In genomic region chr5:106755066-106755465, GRCh38 we compare ENCODE assay signal across 18 cellular contexts.
"Had no signal": no experiment of that assay in that cellular context is flagged by ENCODE, and none has a peak within 500 bp of the region (broad histone marks: within the 10 kb centered on the region; RNA-seq: fewer than 3 reads in every experiment).

No MANE protein-coding gene starts in this region.

- H3K27ac ChIP-seq: body of pancreas, colonic mucosa, gastrocnemius medialis, lower lobe of right lung, upper lobe of right lung had no signal

- H3K4me3 Mint-ChIP-seq: activated CD4-positive, alpha-beta T cell treated with anti-CD3 and anti-CD28 coated beads, Interleukin-2, amount 10 ng/mL, durations not matched to agents 24 days and 14 days; activated CD8-positive, alpha-beta T cell treated with anti-CD3 and anti-CD28 coated beads for 36 hours; natural killer cell treated with Interleukin-12 subunit alpha and Interleukin-12 subunit beta and Interleukin-15 and Interleukin-18, amount 100 ng/mL, for 72 hours; T-helper 2 cell treated with Interferon-gamma antibody and Interleukin-4, amounts not matched to agents 5 μg/mL and 100 μg/mL, for 36 hours had no signal

- H3K36me3 Mint-ChIP-seq: natural killer cell treated with Interleukin-12 subunit alpha and Interleukin-12 subunit beta and Interleukin-15 and Interleukin-18, amount 100 ng/mL, for 72 hours had no signal

- H3K9me3 Mint-ChIP-seq: activated CD4-positive, alpha-beta T cell treated with anti-CD3 and anti-CD28 coated beads, Interleukin-2, amount 10 ng/mL, durations not matched to agents 24 days and 14 days; activated CD8-positive, alpha-beta T cell treated with anti-CD3 and anti-CD28 coated beads for 36 hours; activated T-helper 2 cell treated with anti-CD3 and anti-CD28 coated beads, Interferon-gamma antibody, Interleukin-2, Interleukin-4, amounts not matched to agents 10 μg/mL and 5 μg/mL and 100 μg/mL, durations not matched to agents 14 hours and 24 hours and 36 hours; natural killer cell treated with Interleukin-12 subunit alpha and Interleukin-12 subunit beta and Interleukin-15 and Interleukin-18, amount 100 ng/mL, for 72 hours; T-helper 2 cell treated with Interferon-gamma antibody and Interleukin-4, amounts not matched to agents 5 μg/mL and 100 μg/mL, for 36 hours had no signal

- ATAC-seq: activated CD8-positive, alpha-beta T cell treated with anti-CD3 and anti-CD28 coated beads for 36 hours; body of pancreas; gastrocnemius medialis; left cardiac atrium; lower lobe of right lung; natural killer cell treated with Interleukin-12 subunit alpha and Interleukin-12 subunit beta and Interleukin-15 and Interleukin-18, amount 100 ng/mL, for 72 hours; upper lobe of right lung had no signal

- H3K36me3 ChIP-seq: colonic mucosa, gastrocnemius medialis, lower lobe of right lung, upper lobe of right lung had no signal

- H3K27me3 Mint-ChIP-seq: activated CD4-positive, alpha-beta T cell treated with anti-CD3 and anti-CD28 coated beads, Interleukin-2, amount 10 ng/mL, durations not matched to agents 24 days and 14 days; activated CD8-positive, alpha-beta T cell treated with anti-CD3 and anti-CD28 coated beads for 36 hours had no signal

- H3K4me1 ChIP-seq: body of pancreas, colonic mucosa, gastrocnemius medialis, lower lobe of right lung, upper lobe of right lung had no signal

- H3K4me1 Mint-ChIP-seq: activated CD4-positive, alpha-beta T cell treated with anti-CD3 and anti-CD28 coated beads, Interleukin-2, amount 10 ng/mL, durations not matched to agents 24 days and 14 days had no signal

- H3K9me3 ChIP-seq: body of pancreas, colonic mucosa, gastrocnemius medialis, lower lobe of right lung, upper lobe of right lung had no signal

- H3K4me3 ChIP-seq: body of pancreas, colonic mucosa, gastrocnemius medialis, lower lobe of right lung, upper lobe of right lung had no signal

- H3K27me3 ChIP-seq: body of pancreas, colonic mucosa, gastrocnemius medialis, upper lobe of right lung had no signal

- H3K27ac Mint-ChIP-seq: activated CD4-positive, alpha-beta T cell treated with anti-CD3 and anti-CD28 coated beads, Interleukin-2, amount 10 ng/mL, durations not matched to agents 24 days and 14 days; activated CD8-positive, alpha-beta T cell treated with anti-CD3 and anti-CD28 coated beads for 36 hours; activated T-helper 2 cell treated with anti-CD3 and anti-CD28 coated beads, Interferon-gamma antibody, Interleukin-2, Interleukin-4, amounts not matched to agents 10 μg/mL and 5 μg/mL and 100 μg/mL, durations not matched to agents 14 hours and 24 hours and 36 hours; natural killer cell treated with Interleukin-12 subunit alpha and Interleukin-12 subunit beta and Interleukin-15 and Interleukin-18, amount 100 ng/mL, for 72 hours; T-helper 2 cell treated with Interferon-gamma antibody and Interleukin-4, amounts not matched to agents 5 μg/mL and 100 μg/mL, for 36 hours had no signal

- DNase-seq: activated CD4-positive, alpha-beta T cell treated with anti-CD3 and anti-CD28 coated beads, Interleukin-2, amount 10 ng/mL, durations not matched to agents 24 days and 14 days; activated CD8-positive, alpha-beta T cell treated with anti-CD3 and anti-CD28 coated beads for 36 hours; activated naive CD4-positive, alpha-beta T cell treated with Interleukin-2 at 50 U/mL for 16 hours; activated T-cell treated with anti-CD3 and anti-CD28 coated beads, Interleukin-2, amount 50 U/mL, for 1 hour; body of pancreas; caudate nucleus; colonic mucosa; gastrocnemius medialis; head of caudate nucleus; left cardiac atrium; lower lobe of right lung; retina; stimulated activated CD8-positive, alpha-beta memory T cell treated with anti-CD3 and anti-CD28 coated beads, Interleukin-4, amount 100 ng/mL, for 48 hours; stimulated activated naive CD4-positive, alpha-beta T cell; upper lobe of right lung had no signal
